ENCODE assay signal across 37 cellular contexts in the genomic region with DNA sequence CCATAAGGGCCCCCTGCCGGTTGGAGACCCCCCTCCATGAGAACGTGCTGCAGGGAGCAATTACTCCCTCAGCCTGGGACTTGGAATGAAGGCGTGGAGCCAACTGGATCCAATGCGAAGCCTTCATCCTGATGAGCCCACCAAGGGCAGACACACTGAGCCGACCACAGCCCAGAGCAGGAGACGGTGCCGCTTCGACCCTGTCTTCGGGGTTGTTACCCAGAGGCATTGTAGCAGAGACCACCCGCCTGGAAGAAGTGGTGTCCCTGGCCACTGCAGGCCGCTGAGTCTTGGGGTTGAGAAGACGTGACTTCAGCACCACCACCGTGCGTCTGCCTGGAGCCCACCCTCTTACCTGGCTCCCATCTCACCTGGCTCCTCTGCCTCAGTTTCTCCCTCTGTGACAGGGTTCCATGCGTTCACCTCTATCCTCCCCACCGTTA. TPM values are rescaled to one million over a fixed set of nuclear protein-coding genes. Genes with fewer than 3 reads are reported as not detected.
DNase-seq lines count a peak whose midpoint lies in the region; ATAC-seq, FAIRE-seq and TF ChIP-seq lines count a peak whose summit lies in the region.
"Had no signal": no experiment of that assay in that cellular context is flagged by ENCODE, and none has a peak within 500 bp of the region (broad histone marks: within the 10 kb centered on the region; RNA-seq: fewer than 3 reads in every experiment).

No MANE protein-coding gene starts in this region.

- H4K20me1 ChIP-seq in SK-N-SH (ENCODE audit: insufficient read depth) (no peaks in the 10 kb centered on the region), HepG2 (ENCODE audit: insufficient read depth, low read length) (no peaks in the 10 kb centered on the region)

- FAIRE-seq in HepG2 (lab: Jason Lieb, UNC): no peak
- FAIRE-seq: bronchial epithelial cell, colon, keratinocyte, TTC549 had no signal

- 25% methylated on average over 12 of the region's 16 CpGs for WGBS in SK-N-SH (ENCODE audit: low lambda C conversion rate)
- 44% methylated on average over 5 of the region's 16 CpGs for WGBS in right lobe of liver (ENCODE audit: insufficient coverage, low coverage, low lambda C conversion rate, missing lambda C conversion rate)
- WGBS in HepG2 (ENCODE audit: low lambda C conversion rate): 75% methylated on average over 8 of the region's 16 CpGs

- DNase-seq in SK-N-SH (peak; percentile 21), right lobe of liver (peak in 2 of 3 donors; percentile 33 to 44), HepG2 (ENCODE audit: low spot score) (no peak), mesenteric fat pad (ENCODE audit: low spot score) (peak; percentile 41), retina (no peak), NCI-H2081 (lab: John Stamatoyannopoulos, UW) (no peak)
- DNase-seq: activated CD4-positive, alpha-beta memory T cell treated with anti-CD3 and anti-CD28 coated beads, Interleukin-2, amount 10 ng/mL, durations not matched to agents 7 days and 5 days; activated effector memory CD4-positive, alpha-beta T cell treated with Interleukin-2 at 50 U/mL for 16 hours; activated naive CD8-positive, alpha-beta T cell treated with anti-CD3 and anti-CD28 coated beads for 36 hours; anterior cingulate cortex; COR-L47; DMS53; effector memory CD8-positive, alpha-beta T cell; HFFc6; NCI-H1694 treated with DMSO at 0.1 percent for 48 hours; NCI-H2171; nucleus accumbens; psoas muscle; stimulated activated CD4-positive, alpha-beta T cell treated with anti-CD3 and anti-CD28 coated beads, Interleukin-15, amount 100 ng/mL, for 24 hours; substantia nigra had no signal

- H3K27me3 ChIP-seq in SK-N-SH (ENCODE audit: insufficient read depth) (peaks cover 85% of the 10 kb centered on the region), right lobe of liver (peaks cover 5 to 15% of the 10 kb centered on the region in 2 donors), HepG2 (ENCODE audit: control insufficient read depth in 1 of 2, insufficient read depth in 2 of 2, low read length in 2 of 2) (peaks cover under 1 to 20% of the 10 kb centered on the region in 2 experiments)

- intact Hi-C loops in right lobe of liver (cut with DNase I) (no loop called here), HepG2 (cut with micrococcal nuclease; ENCODE audit: unreplicated experiment) (no loop called here)

- in situ Hi-C loops in HepG2 (cut with HindIII; ENCODE audit: extremely low pct_ligation_motif_present, low pct_unique_long_range_greater_than_20kb): no loop called here

- no TSS peak for BruUV-seq in HepG2 (replicated peaks; lab: Mats Ljungman, UMichigan)

- H3K79me2 ChIP-seq in SK-N-SH (ENCODE audit: insufficient read depth) (no peaks in the 10 kb centered on the region), HepG2 (ENCODE audit: insufficient read depth, low read length) (no peaks in the 10 kb centered on the region)

- H3K27ac ChIP-seq in SK-N-SH (ENCODE audit: low read depth in 2 of 2, low read length in 1 of 2) (no peak overlapping the region), right lobe of liver (no peak overlapping the region), HepG2 (ENCODE audit: extremely low read length, insufficient read depth, low read length) (no peak overlapping the region)
- H3K27ac ChIP-seq: 22Rv1, C4-2B, psoas muscle had no signal

- TF ChIP-seq RAD21 in SK-N-SH (IDR thresholded peaks at IDR 0.05; ENCODE audit: low read length) (no peak), HepG2 (CRISPR knock-in tag; IDR thresholded peaks at IDR 0.05) (no peak)

- no peaks in the 10 kb centered on the region for H3K36me3 ChIP-seq in SK-N-SH (replicated peaks in 1 of 2; ENCODE audit: control insufficient read depth in 1 of 2, insufficient read depth in 2 of 2, low read length in 1 of 2)
- H3K36me3 ChIP-seq in right lobe of liver: no peaks in the 10 kb centered on the region
- no peaks in the 10 kb centered on the region for H3K36me3 ChIP-seq in HepG2 (replicated peaks in 1 of 2; ENCODE audit: control insufficient read depth in 1 of 2, insufficient read depth in 2 of 2, low read length in 2 of 2)

- ATAC-seq in SK-N-SH treated with all-trans-retinoic acid at 6 μM for 48 hours (no peak), right lobe of liver (no peak), HepG2 (no peak), HG03196 (IDR thresholded peaks at IDR 0.05; ENCODE audit: unreplicated experiment) (no peak)
- ATAC-seq: effector memory CD8-positive, alpha-beta T cell; naive thymus-derived CD8-positive, alpha-beta T cell; psoas muscle; stimulated activated effector memory CD8-positive, alpha-beta T cell treated with anti-CD3 and anti-CD28 coated beads, Interleukin-12 subunit alpha, Interleukin-12 subunit beta, amount 100 ng/mL, for 72 hours had no signal

- no peak for TF ChIP-seq EP300 in SK-N-SH (IDR thresholded peaks at IDR 0.05; ENCODE audit: borderline replicate concordance in 1 of 2, low read depth in 1 of 2, low read length in 1 of 2)
- no peak for TF ChIP-seq EP300 in HepG2 (IDR thresholded peaks at IDR 0.05; ENCODE audit: low read depth in 2 of 2, low read length in 2 of 2)
- TF ChIP-seq EP300 in HepG2 (CRISPR knock-in tag; IDR thresholded peaks at IDR 0.05; ENCODE audit: borderline replicate concordance): no peak

- H3K4me1 ChIP-seq in SK-N-SH (ENCODE audit: control insufficient read depth in 1 of 2, insufficient read depth in 2 of 2, low read depth in 1 of 2, low read length in 1 of 2): no peaks in the 10 kb centered on the region
- H3K4me1 ChIP-seq in right lobe of liver: no peaks in the 10 kb centered on the region
- no peaks in the 10 kb centered on the region for H3K4me1 ChIP-seq in HepG2 (ENCODE audit: insufficient read depth, low read length)
- H3K4me1 ChIP-seq: psoas muscle had no signal

- no peaks in the 10 kb centered on the region for H3K9me3 ChIP-seq in SK-N-SH
- no peaks in the 10 kb centered on the region for H3K9me3 ChIP-seq in right lobe of liver
- H3K9me3 ChIP-seq in HepG2 (ENCODE audit: low read length): no peaks in the 10 kb centered on the region
- H3K9me3 ChIP-seq: psoas muscle had no signal

- H3K4me3 ChIP-seq in SK-N-SH (ENCODE audit: low read depth in 2 of 2, low read length in 1 of 2): no peak overlapping the region
- H3K4me3 ChIP-seq in right lobe of liver: no peak overlapping the region
- H3K4me3 ChIP-seq in HepG2 (replicated peaks in 1 of 3; ENCODE audit: insufficient read depth in 1 of 3, low read depth in 2 of 3, low read length in 3 of 3): no peak overlapping the region
- H3K4me3 ChIP-seq: psoas muscle had no signal

- H2AFZ ChIP-seq in SK-N-SH (ENCODE audit: low read depth) (no peak overlapping the region), HepG2 (ENCODE audit: low read length) (no peak overlapping the region)

- H3K9me2 ChIP-seq in SK-N-SH: no peaks in the 10 kb centered on the region

- H3K9ac ChIP-seq in SK-N-SH (no peak overlapping the region), HepG2 (ENCODE audit: insufficient read depth, low read depth, low read length) (no peak overlapping the region)

- H3K4me2 ChIP-seq in SK-N-SH (no peak overlapping the region), HepG2 (ENCODE audit: low read depth, low read length) (no peak overlapping the region)

- no peaks in the 10 kb centered on the region for H3F3A ChIP-seq in SK-N-SH (replicated peaks; ENCODE audit: insufficient read depth)

- POLR2A ChIA-PET in SK-N-SH (lab: Yijun Ruan, JAX): no interaction called here
- POLR2A ChIA-PET in HepG2 (lab: Yijun Ruan, JAX): no interaction called here

- no peak for TF ChIP-seq POLR2A in right lobe of liver (IDR thresholded peaks at IDR 0.05)
- TF ChIP-seq POLR2A in HepG2 (IDR thresholded peaks at IDR 0.05; ENCODE audit: insufficient read depth in 1 of 2, low read depth in 2 of 2, low read length in 2 of 2): no peak

- CTCF ChIA-PET in SK-N-SH (lab: Yijun Ruan, JAX): interaction anchor here (0.7 to 1.0 kb wide), 3 partner anchors 13 to 250 kb away, joined by 3 read pairs; no protein-coding TSS in a partner anchor
- CTCF ChIA-PET in HepG2 (lab: Yijun Ruan, JAX; ENCODE audit: low intra/inter-chr PET ratio, low total read pairs): no interaction called here

- TF ChIP-seq CTCF in SK-N-SH (IDR thresholded peaks at IDR 0.05) (no peak), right lobe of liver (IDR thresholded peaks at IDR 0.05) (no peak), HepG2 (CRISPR knock-in tag; IDR thresholded peaks at IDR 0.05) (no peak)

TF ChIP-seq in HepG2, 621 proteins besides CTCF, POLR2A, EP300 and RAD21 (continues in another document):
- TF ChIP-seq FOXM1 (CRISPR knock-in tag; IDR thresholded peaks at IDR 0.05): no peak
- TF ChIP-seq RBAK (CRISPR knock-in tag; IDR thresholded peaks at IDR 0.05): no peak
- TF ChIP-seq SP5 (CRISPR knock-in tag; IDR thresholded peaks at IDR 0.05; ENCODE audit: borderline replicate concordance, low read depth): no peak

RNA-seq across cellular contexts. Expression of a gene that starts 7.0 kb away (rescaled TPM):
- polyA plus RNA-seq in SK-N-SH (2012; rRNA removed): not detected in 2 replicates
- not detected in 2 replicates for polyA plus RNA-seq in SK-N-SH (2012; cell fraction: cytosol; rRNA removed)
- not detected in 2 replicates for polyA plus RNA-seq in SK-N-SH (2012; cell fraction: nucleus; rRNA removed)
- total RNA-seq in right lobe of liver: not detected
- not detected in 2 replicates for total RNA-seq in HepG2 (2016; rRNA removed; fragmentation: Illumina TruSeq; extraction: Trizol)
- total RNA-seq in HepG2 (2016; cell fraction: cytosol; rRNA removed; fragmentation: Illumina TruSeq; extraction: Trizol; ENCODE audit: low read depth): not detected in 2 replicates
- not detected in 2 replicates for total RNA-seq in HepG2 (2016; cell fraction: insoluble cytoplasmic fraction; rRNA removed; fragmentation: Illumina TruSeq; extraction: Trizol)
- not detected in 2 replicates for total RNA-seq in HepG2 (2016; cell fraction: membrane; rRNA removed; fragmentation: Illumina TruSeq; extraction: Trizol)
- total RNA-seq in HepG2 (2016; cell fraction: nucleus; rRNA removed; fragmentation: Illumina TruSeq; extraction: Trizol): not detected in 2 replicates
- polyA plus RNA-seq in HepG2 (2011; rRNA removed): not detected in 2 replicates
- not detected in 2 replicates for polyA plus RNA-seq in HepG2 (2011; cell fraction: cytosol; rRNA removed)
- not detected in 2 replicates for polyA plus RNA-seq in HepG2 (2011; cell fraction: nucleus; rRNA removed)
- polyA plus RNA-seq in HepG2 (2012): not detected in 2 replicates
- not detected in 2 replicates for polyA plus RNA-seq in HepG2 (2016; cell fraction: cytosol; fragmentation: Illumina TruSeq; extraction: Trizol; ENCODE audit: low read depth)
- polyA plus RNA-seq in HepG2 (2016; cell fraction: insoluble cytoplasmic fraction; fragmentation: Illumina TruSeq; extraction: Trizol; ENCODE audit: low read depth): not detected in 2 replicates
- polyA plus RNA-seq in HepG2 (2016; cell fraction: membrane; fragmentation: Illumina TruSeq; extraction: Trizol; ENCODE audit: low read depth): not detected in 2 replicates
- not detected in 2 replicates for polyA plus RNA-seq in HepG2 (2016; cell fraction: nucleus; fragmentation: Illumina TruSeq; extraction: Trizol; ENCODE audit: insufficient read depth, low read depth)
- not detected in 2 replicates for polyA minus RNA-seq in HepG2 (2011; rRNA and poly(A)+ RNA removed; ENCODE audit: low replicate concordance)
- not detected in 2 replicates for polyA minus RNA-seq in HepG2 (2011; cell fraction: cytosol; rRNA and poly(A)+ RNA removed)
- polyA minus RNA-seq in HepG2 (2011; cell fraction: nucleus; rRNA and poly(A)+ RNA removed): not detected in 2 replicates
- total RNA-seq in mesenteric fat pad: not detected
- total RNA-seq: activated CD4-positive, alpha-beta memory T cell treated with anti-CD3 and anti-CD28 coated beads, Interleukin-2, amount 10 ng/mL, durations not matched to agents 7 days and 5 days; activated naive CD8-positive, alpha-beta T cell treated with anti-CD3 and anti-CD28 coated beads for 36 hours; bronchial epithelial cell; epithelial cell of proximal tubule; G401; HFFc6; HT-29; liver; naive thymus-derived CD8-positive, alpha-beta T cell; NCI-H460; psoas muscle; RPMI7951; T-helper 1 cell treated with Interleukin-12 subunit alpha and Interleukin-12 subunit beta and Interleukin-4 antibody, amounts not matched to agents 30 ng/mL and 1 ng/mL, for 36 hours had no signal
- polyA plus RNA-seq: keratinocyte; liver; naive thymus-derived CD8-positive, alpha-beta T cell; psoas muscle had no signal

Comparison
In these comparisons a context has a peak if more than half of its experiments do, and no peak if none do; other contexts are left out.
1. DNase-seq: peak in SK-N-SH (single experiment), right lobe of liver (2 of 3) and mesenteric fat pad (single experiment); none in HepG2 (single experiment), retina (single experiment) and NCI-H2081 (0 of 2).